In genomic region chr2:27663463-27664244, GRCh38 we compare ENCODE assay signal across 1 cellular context.
A peak's percentile ranks its signal among the peaks of the same experiment; 100 is the strongest.
TF ChIP-seq lines count a peak whose summit lies in the region.

Gene SLC4A1AP, plus strand, starts transcription at chr2:27663889. Its CDS starts 26 bp downstream, at chr2:27663915.
Gene SUPT7L, minus strand, starts transcription at chr2:27663614. Its CDS starts 1,422 bp downstream, at chr2:27662192.

TF ChIP-seq in HepG2, 621 proteins besides CTCF, POLR2A, EP300 and RAD21 (continued from another document and continues in another):
- TF ChIP-seq CSRNP2 (CRISPR knock-in tag; conservative IDR thresholded peaks at IDR 0.05; ENCODE audit: low read depth) (no peak), DDIT3 (CRISPR knock-in tag; IDR thresholded peaks at IDR 0.05) (no peak), NPAS2 (CRISPR knock-in tag; IDR thresholded peaks at IDR 0.05; ENCODE audit: borderline replicate concordance) (no peak), HDAC1 (CRISPR knock-in tag; IDR thresholded peaks at IDR 0.05) (peak; percentile 99), ZNF576 (CRISPR knock-in tag; IDR thresholded peaks at IDR 0.05) (no peak), ZFAT (CRISPR knock-in tag; conservative IDR thresholded peaks at IDR 0.05) (peak; percentile 77; the same call in 1 of the 2 replicates), MBD4 (IDR thresholded peaks at IDR 0.05; ENCODE audit: borderline replicate concordance, low read length) (no peak), ZBTB26 (CRISPR knock-in tag; IDR thresholded peaks at IDR 0.05; ENCODE audit: borderline replicate concordance) (peak; percentile 75; the same call in 1 of the 2 replicates), SKIL (CRISPR knock-in tag; IDR thresholded peaks at IDR 0.05; ENCODE audit: borderline replicate concordance) (no peak), NFATC3 (CRISPR knock-in tag; IDR thresholded peaks at IDR 0.05) (no peak; the same call in 1 of the 2 replicates), ZNF530 (CRISPR knock-in tag; IDR thresholded peaks at IDR 0.05; ENCODE audit: low read depth) (0 out of 2 replicates have a peak, but pooled peaks have one; percentile 73), KDM2A (CRISPR knock-in tag; IDR thresholded peaks at IDR 0.05; ENCODE audit: borderline replicate concordance, low read depth) (peak; percentile 100), FUBP1 (CRISPR knock-in tag; IDR thresholded peaks at IDR 0.05; ENCODE audit: borderline replicate concordance) (peak; percentile 62), ZFP37 (CRISPR knock-in tag; IDR thresholded peaks at IDR 0.05; ENCODE audit: borderline replicate concordance) (peak; percentile 61; the same call in 1 of the 2 replicates), RXRA (CRISPR knock-in tag; IDR thresholded peaks at IDR 0.05) (peak; percentile 73), ZNF816 (CRISPR knock-in tag; IDR thresholded peaks at IDR 0.05; ENCODE audit: borderline replicate concordance) (peak; percentile 91; the same call in 1 of the 2 replicates), DMTF1 (CRISPR knock-in tag; IDR thresholded peaks at IDR 0.05) (no peak), ZNF605 (CRISPR knock-in tag; IDR thresholded peaks at IDR 0.05) (peak; percentile 81), ZNF780A (CRISPR knock-in tag; IDR thresholded peaks at IDR 0.05) (0 out of 2 replicates have a peak, but pooled peaks have one; percentile 27), ZBTB14 (CRISPR knock-in tag; IDR thresholded peaks at IDR 0.05) (peak; percentile 48), ZNF639 (CRISPR knock-in tag; conservative IDR thresholded peaks at IDR 0.05) (peak; percentile 83; the same call in 1 of the 2 replicates), WIZ (CRISPR knock-in tag; IDR thresholded peaks at IDR 0.05) (no peak; the same call in 1 of the 2 replicates), ARHGAP35 (CRISPR knock-in tag; IDR thresholded peaks at IDR 0.05; ENCODE audit: borderline replicate concordance) (peak; percentile 42; the same call in 1 of the 2 replicates), NR3C1 (CRISPR knock-in tag; IDR thresholded peaks at IDR 0.05) (0 out of 2 replicates have a peak, but pooled peaks have one; percentile 31), ADNP (CRISPR knock-in tag; IDR thresholded peaks at IDR 0.05) (no peak), AHR (CRISPR knock-in tag; IDR thresholded peaks at IDR 0.05) (peak; percentile 88; the same call in 1 of the 2 replicates), ZNF674 (CRISPR knock-in tag; IDR thresholded peaks at IDR 0.05; ENCODE audit: low read depth) (no peak), SRY (CRISPR knock-in tag; IDR thresholded peaks at IDR 0.05) (peak; percentile 73; the same call in 1 of the 2 replicates), TP53 (CRISPR knock-in tag; conservative IDR thresholded peaks at IDR 0.05) (peak; percentile 85; the same call in 1 of the 2 replicates), PLSCR1 (CRISPR knock-in tag; IDR thresholded peaks at IDR 0.05; ENCODE audit: borderline replicate concordance) (no peak; the same call in 1 of the 2 replicates), ZBTB38 (CRISPR knock-in tag; IDR thresholded peaks at IDR 0.05) (0 out of 2 replicates have a peak, but pooled peaks have one; percentile 41), NCOA5 (CRISPR knock-in tag; IDR thresholded peaks at IDR 0.05) (no peak), ZNF646 (CRISPR knock-in tag; IDR thresholded peaks at IDR 0.05) (no peak), TFAP4 (IDR thresholded peaks at IDR 0.05; ENCODE audit: borderline replicate concordance, low read depth) (no peak; the same call in 1 of the 2 replicates), ZNF629 (CRISPR knock-in tag; conservative IDR thresholded peaks at IDR 0.05) (peak; percentile 42; the same call in 1 of the 2 replicates), ZNF138 (CRISPR knock-in tag; IDR thresholded peaks at IDR 0.05; ENCODE audit: low read depth) (no peak; the same call in 1 of the 2 replicates)
